In the genomic region with DNA sequence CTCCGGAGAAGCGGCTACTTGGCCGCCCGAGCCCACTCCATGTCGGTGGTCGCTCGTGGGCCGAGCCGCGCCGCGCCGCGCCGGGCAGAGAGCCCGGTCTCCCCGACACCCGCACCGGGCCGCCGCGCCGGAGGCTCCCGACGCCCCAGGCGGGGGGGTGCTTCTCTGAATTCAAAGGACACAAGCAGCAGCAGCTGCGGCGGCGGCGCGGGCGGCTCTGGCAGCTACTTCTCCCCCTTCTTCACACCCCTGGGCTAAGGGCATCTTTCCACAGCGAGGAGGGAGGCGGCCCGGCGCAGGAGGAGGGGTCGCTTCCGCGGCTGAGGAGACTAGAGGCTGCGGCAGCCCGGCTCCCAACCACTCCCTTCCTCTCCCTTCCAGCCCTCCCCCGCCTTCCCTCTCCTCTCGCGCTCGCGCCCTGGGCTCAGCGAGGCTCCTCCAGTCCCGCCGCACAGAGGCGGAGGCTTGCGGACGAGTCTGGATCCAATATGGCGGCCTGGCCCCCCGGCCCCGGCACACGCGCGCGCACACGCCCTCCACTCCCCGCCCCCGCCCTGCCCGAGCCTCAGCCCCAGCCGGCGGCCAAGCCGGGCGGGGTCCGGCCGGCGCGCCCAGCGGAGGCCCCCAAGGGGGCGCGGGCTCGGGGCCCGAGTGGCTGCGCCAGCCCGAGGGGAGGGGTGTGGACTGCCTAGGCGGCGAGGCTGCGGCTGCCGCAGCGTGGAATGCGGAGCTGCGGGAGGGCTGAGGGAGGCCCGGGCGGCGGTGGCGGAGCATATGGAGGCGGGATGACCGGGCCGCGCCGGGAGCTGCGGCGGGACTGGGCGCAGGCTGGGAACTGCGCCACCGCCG, we compare ENCODE assay signal across 8 cellular contexts. TPM values are rescaled to one million over a fixed set of nuclear protein-coding genes. Genes with fewer than 3 reads are reported as not detected.
DNase-seq lines count a peak whose midpoint lies in the region; ATAC-seq and TF ChIP-seq lines count a peak whose summit lies in the region.

A gene with protein sequence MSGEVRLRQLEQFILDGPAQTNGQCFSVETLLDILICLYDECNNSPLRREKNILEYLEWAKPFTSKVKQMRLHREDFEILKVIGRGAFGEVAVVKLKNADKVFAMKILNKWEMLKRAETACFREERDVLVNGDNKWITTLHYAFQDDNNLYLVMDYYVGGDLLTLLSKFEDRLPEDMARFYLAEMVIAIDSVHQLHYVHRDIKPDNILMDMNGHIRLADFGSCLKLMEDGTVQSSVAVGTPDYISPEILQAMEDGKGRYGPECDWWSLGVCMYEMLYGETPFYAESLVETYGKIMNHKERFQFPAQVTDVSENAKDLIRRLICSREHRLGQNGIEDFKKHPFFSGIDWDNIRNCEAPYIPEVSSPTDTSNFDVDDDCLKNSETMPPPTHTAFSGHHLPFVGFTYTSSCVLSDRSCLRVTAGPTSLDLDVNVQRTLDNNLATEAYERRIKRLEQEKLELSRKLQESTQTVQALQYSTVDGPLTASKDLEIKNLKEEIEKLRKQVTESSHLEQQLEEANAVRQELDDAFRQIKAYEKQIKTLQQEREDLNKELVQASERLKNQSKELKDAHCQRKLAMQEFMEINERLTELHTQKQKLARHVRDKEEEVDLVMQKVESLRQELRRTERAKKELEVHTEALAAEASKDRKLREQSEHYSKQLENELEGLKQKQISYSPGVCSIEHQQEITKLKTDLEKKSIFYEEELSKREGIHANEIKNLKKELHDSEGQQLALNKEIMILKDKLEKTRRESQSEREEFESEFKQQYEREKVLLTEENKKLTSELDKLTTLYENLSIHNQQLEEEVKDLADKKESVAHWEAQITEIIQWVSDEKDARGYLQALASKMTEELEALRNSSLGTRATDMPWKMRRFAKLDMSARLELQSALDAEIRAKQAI (N-terminal part only) (minus strand): TSS at position 490 of the 849 bp plus-strand sequence. CDS start 1,310 bp downstream, outside the sequence.

- H3K27me3 ChIP-seq in HUES64 (ENCODE audit: insufficient read depth, low read length): no peaks in the 10 kb centered on the region
- H3K27me3 ChIP-seq in heart left ventricle: peaks cover 0 to 8% (median 0%) of the 10 kb centered on the region in 9 donors

- DNase-seq in activated naive CD4-positive, alpha-beta T cell treated with Interleukin-2 at 50 U/mL for 16 hours: peak; percentile 21
- DNase-seq in activated naive CD4-positive, alpha-beta T cell (lab: John Stamatoyannopoulos, UW): no peak
- DNase-seq in SHP77 treated with DMSO at 0.1 percent for 48 hours (lab: John Stamatoyannopoulos, UW) (peak; percentile 69), amygdala (lab: John Stamatoyannopoulos, UW) (peak; percentile 33 to 93 (median 80)), heart left ventricle (peak; percentile 89 to 93 (median 92)), osteocyte (ENCODE audit: extremely low spot score, unreplicated experiment) (peak; percentile 96)

- H3K4me1 ChIP-seq in HUES64 (ENCODE audit: insufficient read depth, low read length): peaks cover 35% of the 10 kb centered on the region
- peaks cover 0 to 18% (median 7%) of the 10 kb centered on the region in 12 donors for H3K4me1 ChIP-seq in heart left ventricle

- peaks cover 11% of the 10 kb centered on the region for H3K4me1 Mint-ChIP-seq in osteocyte (ENCODE audit: unreplicated experiment)

- TF ChIP-seq CTCF in heart left ventricle (IDR thresholded peaks at IDR 0.05) (no peak), osteocyte (IDR thresholded peaks at IDR 0.05) (no peak)

- no peaks in the 10 kb centered on the region for H3K36me3 ChIP-seq in HUES64 (ENCODE audit: insufficient read depth, low read length)
- H3K36me3 ChIP-seq in heart left ventricle: no peaks in the 10 kb centered on the region

- peak within 1 kb of the TSS; percentile 96 for H3K4me3 ChIP-seq in HUES64 (ENCODE audit: low read length)
- peak within 1 kb of the TSS; percentile 76 to 97 (median 89) for H3K4me3 ChIP-seq in heart left ventricle

- WGBS in HUES64: under 1% methylated on average over 100 of the region's 100 CpGs
- WGBS in heart left ventricle, 4 donors: 0 to 1% (median 0%) methylated on average over 24 to 100 of the region's 100 CpGs

- H3K9me3 ChIP-seq in HUES64 (ENCODE audit: insufficient read depth, low read depth, low read length) (no peaks in the 10 kb centered on the region), heart left ventricle (no peaks in the 10 kb centered on the region)

- H3K27ac ChIP-seq in HUES64 (ENCODE audit: low read depth, low read length) (peak within 1 kb of the TSS; percentile 88), heart left ventricle (peak within 1 kb of the TSS; percentile 92 to 98 (median 96))

- peaks cover 2% of the 10 kb centered on the region for H3K36me3 Mint-ChIP-seq in osteocyte (ENCODE audit: unreplicated experiment)

- peak within 1 kb of the TSS; percentile 96 for H3K27ac Mint-ChIP-seq in osteocyte (ENCODE audit: unreplicated experiment)

- H3K4me3 Mint-ChIP-seq in osteocyte (ENCODE audit: unreplicated experiment): peak within 1 kb of the TSS; percentile 90

- intact Hi-C loops in heart left ventricle (cut with DNase I): loop anchor here (1.0 to 10.0 kb wide), 15 partner anchors 39 to 403 kb away; no protein-coding TSS in a partner anchor

- ATAC-seq in heart left ventricle: peak; percentile 84 to 95 (median 90)
- ATAC-seq in HG03378 (IDR thresholded peaks at IDR 0.05; ENCODE audit: unreplicated experiment): no peak

- no peaks in the 10 kb centered on the region for H3K27me3 Mint-ChIP-seq in osteocyte (ENCODE audit: unreplicated experiment)

- peak in 1 of 2 donors; percentile 32 for TF ChIP-seq POLR2A in heart left ventricle (IDR thresholded peaks at IDR 0.05)

- no peaks in the 10 kb centered on the region for H3K9me3 Mint-ChIP-seq in osteocyte (ENCODE audit: unreplicated experiment)

- H3K9ac ChIP-seq in HUES64 (ENCODE audit: low read depth, low read length): peak within 1 kb of the TSS; percentile 92

RNA-seq across cellular contexts. Expression of the gene that starts here (rescaled TPM):
- 11.5 TPM for polyA plus RNA-seq in HUES64 (2013, experiment 1 of 2)
- polyA plus RNA-seq in HUES64 (2013, experiment 2 of 2): 12.4 TPM
- total RNA-seq in heart left ventricle: 10 to 100 TPM; 26.3 to 33.8 (median 30.8) TPM
- polyA plus RNA-seq in heart left ventricle: 10 to 100 TPM in 1 of 2 donors, 1 to 10 TPM in 1; 9.8 to 15.7 TPM
- total RNA-seq in osteocyte: 92.8 and 95.7 TPM in 2 replicates

Comparison
In these comparisons a context has a peak if more than half of its experiments do, and no peak if none do; other contexts are left out.
1. DNase-seq: peak in activated naive CD4-positive, alpha-beta T cell treated with Interleukin-2 at 50 U/mL for 16 hours (single experiment), SHP77 treated with DMSO at 0.1 percent for 48 hours (single experiment), amygdala (56 of 56), heart left ventricle (5 of 5) and osteocyte (single experiment); none in activated naive CD4-positive, alpha-beta T cell (0 of 4).